Comparison of ENCODE assay signal across 1 cellular context in genomic region chr11:27420722-27421572, GRCh38.
TF ChIP-seq lines count a peak whose summit lies in the region.

No MANE protein-coding gene starts in this region.

TF ChIP-seq in K562, 482 proteins besides CTCF, POLR2A, EP300 and RAD21 (continued from another document and continues in another):
- TF ChIP-seq, protein P1, sequence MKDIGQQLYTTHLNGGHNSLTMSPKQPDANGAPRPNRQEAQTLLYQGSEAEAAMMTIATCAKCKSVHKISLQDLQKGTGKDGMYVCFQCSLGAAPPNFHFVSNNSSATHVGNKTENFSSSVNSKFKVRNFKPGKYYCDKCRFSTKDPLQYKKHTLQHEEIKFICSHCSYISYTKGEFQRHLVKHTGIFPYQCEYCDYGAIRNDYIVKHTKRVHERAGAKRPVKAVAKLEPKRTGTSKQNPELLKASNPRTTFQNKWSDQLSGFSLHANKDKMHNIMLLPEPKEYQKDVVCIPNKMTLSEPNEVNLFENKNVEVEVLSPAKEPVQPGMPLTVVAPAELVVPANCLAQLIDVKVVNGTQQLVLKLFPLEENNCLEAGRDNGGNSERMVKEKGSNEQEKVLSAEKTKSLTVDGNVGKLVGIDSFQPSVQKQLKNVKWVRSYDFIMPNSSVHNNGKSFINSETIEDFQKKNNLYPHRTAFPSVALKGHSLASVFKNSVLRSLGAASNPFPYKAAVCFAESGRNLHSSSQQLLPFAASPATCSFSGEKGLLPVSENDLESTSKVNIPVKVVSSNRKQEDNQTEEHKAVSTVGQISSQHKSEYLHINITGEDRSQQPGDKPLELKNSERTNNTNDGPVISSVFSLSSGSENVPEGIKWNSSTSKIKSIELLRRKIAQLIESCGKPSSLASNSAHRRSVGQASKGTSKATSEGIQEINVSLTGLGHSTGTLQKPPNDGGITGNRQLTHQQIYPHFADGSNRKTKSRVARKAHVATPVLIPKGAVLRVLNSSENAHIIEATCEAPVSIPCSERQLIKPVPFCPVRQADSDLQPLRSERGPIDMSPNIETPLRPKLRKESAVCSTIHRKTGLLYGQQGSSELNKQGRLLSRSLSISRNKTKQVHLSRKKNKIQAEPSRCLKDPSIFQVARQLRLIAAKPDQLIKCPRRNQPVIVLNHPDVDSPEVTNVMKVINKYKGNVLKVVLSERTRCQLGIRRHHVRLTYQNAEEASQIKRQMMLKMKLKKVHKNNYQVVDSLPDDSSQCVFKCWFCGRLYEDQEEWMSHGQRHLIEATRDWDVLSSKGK (CRISPR knock-in tag; IDR thresholded peaks at IDR 0.05): no peak
- TF ChIP-seq HDAC2 (IDR thresholded peaks at IDR 0.05) (peak; percentile 97), HDAC3 (IDR thresholded peaks at IDR 0.05; ENCODE audit: borderline replicate concordance, partially characterized antibody) (peak; percentile 92), SMARCE1 (IDR thresholded peaks at IDR 0.05) (peak; percentile 98), NR2C2 (CRISPR knock-in tag; IDR thresholded peaks at IDR 0.05) (no peak), NR2C2 (tag; IDR thresholded peaks at IDR 0.05) (peak; percentile 42; the same call in 1 of the 2 replicates), SAFB (IDR thresholded peaks at IDR 0.05; ENCODE audit: borderline replicate concordance, low read depth, low read length) (no peak), ZNF133 (CRISPR knock-in tag; IDR thresholded peaks at IDR 0.05) (no peak), ZNF324 (CRISPR knock-in tag; IDR thresholded peaks at IDR 0.05) (no peak), MAFG (tag; conservative IDR thresholded peaks at IDR 0.05) (no peak), JUND (IDR thresholded peaks at IDR 0.05; ENCODE audit: borderline replicate concordance, low read depth, low read length) (peak; percentile 70), JUND (tag; IDR thresholded peaks at IDR 0.05; ENCODE audit: borderline replicate concordance, low read depth, low read length) (peak; percentile 51; the same call in 2 of the 3 replicates), ZSCAN32 (CRISPR knock-in tag; IDR thresholded peaks at IDR 0.05) (no peak), SAP30 (IDR thresholded peaks at IDR 0.05; ENCODE audit: borderline replicate concordance, insufficient read depth, low read depth, low read length, poor library complexity, severe bottlenecking) (no peak), BRD4 (IDR thresholded peaks at IDR 0.05) (no peak), ZNF76 (CRISPR knock-in tag; IDR thresholded peaks at IDR 0.05; ENCODE audit: borderline replicate concordance) (no peak), NCOA4 (IDR thresholded peaks at IDR 0.05; ENCODE audit: partially characterized antibody) (peak; percentile 76), TCF7L2 (IDR thresholded peaks at IDR 0.05; ENCODE audit: low read depth, low read length) (no peak), ZNF274 (IDR thresholded peaks at IDR 0.05; ENCODE audit: borderline replicate concordance, low read depth, low read length) (peak; percentile 58; the same call in 1 of the 2 replicates), CGGBP1 (CRISPR knock-in tag; IDR thresholded peaks at IDR 0.05) (no peak), BCL6 (CRISPR knock-in tag; IDR thresholded peaks at IDR 0.05) (no peak), MAZ (CRISPR knock-in tag; conservative IDR thresholded peaks at IDR 0.05 in 1 of 2, IDR thresholded peaks at IDR 0.05 in 1 of 2) (peak; percentile 43 to 58; a peak in 3 of 4 replicates), NR2C1 (IDR thresholded peaks at IDR 0.05) (no peak), NR2C1 (tag; IDR thresholded peaks at IDR 0.05) (no peak), HDAC1 (IDR thresholded peaks at IDR 0.05) (peak; percentile 66 to 95; a peak in 3 of 4 replicates), FOXA3 (CRISPR knock-in tag; conservative IDR thresholded peaks at IDR 0.05 in 1 of 2, IDR thresholded peaks at IDR 0.05 in 1 of 2) (peak in 1 of 2 experiments; percentile 75; a peak in 2 of 4 replicates), ZNF584 (CRISPR knock-in tag; IDR thresholded peaks at IDR 0.05; ENCODE audit: low read depth) (peak; percentile 88), PCBP2 (IDR thresholded peaks at IDR 0.05; ENCODE audit: low read depth, low read length, poor library complexity, severe bottlenecking) (no peak), RBM17 (IDR thresholded peaks at IDR 0.05; ENCODE audit: borderline replicate concordance, low read depth, low read length) (no peak), HNRNPL (IDR thresholded peaks at IDR 0.05; ENCODE audit: low read depth, low read length) (no peak), ZBTB7A (IDR thresholded peaks at IDR 0.05; ENCODE audit: borderline replicate concordance, control insufficient read depth, low read depth, low read length) (no peak), CREB5 (CRISPR knock-in tag; IDR thresholded peaks at IDR 0.05) (no peak), ZNF12 (CRISPR knock-in tag; IDR thresholded peaks at IDR 0.05) (no peak), IFI16 (CRISPR knock-in tag; IDR thresholded peaks at IDR 0.05) (no peak), MXI1 (IDR thresholded peaks at IDR 0.05; ENCODE audit: low read depth, low read length) (0 out of 2 replicates have a peak, but pooled peaks have one; percentile 42), ZNF668 (CRISPR knock-in tag; IDR thresholded peaks at IDR 0.05) (no peak), NFE2 (IDR thresholded peaks at IDR 0.05; ENCODE audit: low read depth) (0 out of 2 replicates have a peak, but pooled peaks have one; percentile 23), MBD1 (CRISPR knock-in tag; IDR thresholded peaks at IDR 0.05) (no peak), MBD2 (IDR thresholded peaks at IDR 0.05; ENCODE audit: borderline replicate concordance, low read depth) (peak; percentile 56; the same call in 1 of the 2 replicates), POLR2AphosphoS2 (IDR thresholded peaks at IDR 0.05; ENCODE audit: low read length) (no peak), MYBL2 (IDR thresholded peaks at IDR 0.05; ENCODE audit: low read depth) (no peak), MYBL2 (CRISPR knock-in tag; IDR thresholded peaks at IDR 0.05; ENCODE audit: borderline replicate concordance) (no peak)
- TF ChIP-seq, protein P2, sequence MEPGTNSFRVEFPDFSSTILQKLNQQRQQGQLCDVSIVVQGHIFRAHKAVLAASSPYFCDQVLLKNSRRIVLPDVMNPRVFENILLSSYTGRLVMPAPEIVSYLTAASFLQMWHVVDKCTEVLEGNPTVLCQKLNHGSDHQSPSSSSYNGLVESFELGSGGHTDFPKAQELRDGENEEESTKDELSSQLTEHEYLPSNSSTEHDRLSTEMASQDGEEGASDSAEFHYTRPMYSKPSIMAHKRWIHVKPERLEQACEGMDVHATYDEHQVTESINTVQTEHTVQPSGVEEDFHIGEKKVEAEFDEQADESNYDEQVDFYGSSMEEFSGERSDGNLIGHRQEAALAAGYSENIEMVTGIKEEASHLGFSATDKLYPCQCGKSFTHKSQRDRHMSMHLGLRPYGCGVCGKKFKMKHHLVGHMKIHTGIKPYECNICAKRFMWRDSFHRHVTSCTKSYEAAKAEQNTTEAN (CRISPR knock-in tag; IDR thresholded peaks at IDR 0.05): no peak
- TF ChIP-seq, protein P3, sequence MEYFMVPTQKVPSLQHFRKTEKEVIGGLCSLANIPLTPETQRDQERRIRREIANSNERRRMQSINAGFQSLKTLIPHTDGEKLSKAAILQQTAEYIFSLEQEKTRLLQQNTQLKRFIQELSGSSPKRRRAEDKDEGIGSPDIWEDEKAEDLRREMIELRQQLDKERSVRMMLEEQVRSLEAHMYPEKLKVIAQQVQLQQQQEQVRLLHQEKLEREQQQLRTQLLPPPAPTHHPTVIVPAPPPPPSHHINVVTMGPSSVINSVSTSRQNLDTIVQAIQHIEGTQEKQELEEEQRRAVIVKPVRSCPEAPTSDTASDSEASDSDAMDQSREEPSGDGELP (CRISPR knock-in tag; IDR thresholded peaks at IDR 0.05; ENCODE audit: borderline replicate concordance): no peak
- TF ChIP-seq, protein P4, sequence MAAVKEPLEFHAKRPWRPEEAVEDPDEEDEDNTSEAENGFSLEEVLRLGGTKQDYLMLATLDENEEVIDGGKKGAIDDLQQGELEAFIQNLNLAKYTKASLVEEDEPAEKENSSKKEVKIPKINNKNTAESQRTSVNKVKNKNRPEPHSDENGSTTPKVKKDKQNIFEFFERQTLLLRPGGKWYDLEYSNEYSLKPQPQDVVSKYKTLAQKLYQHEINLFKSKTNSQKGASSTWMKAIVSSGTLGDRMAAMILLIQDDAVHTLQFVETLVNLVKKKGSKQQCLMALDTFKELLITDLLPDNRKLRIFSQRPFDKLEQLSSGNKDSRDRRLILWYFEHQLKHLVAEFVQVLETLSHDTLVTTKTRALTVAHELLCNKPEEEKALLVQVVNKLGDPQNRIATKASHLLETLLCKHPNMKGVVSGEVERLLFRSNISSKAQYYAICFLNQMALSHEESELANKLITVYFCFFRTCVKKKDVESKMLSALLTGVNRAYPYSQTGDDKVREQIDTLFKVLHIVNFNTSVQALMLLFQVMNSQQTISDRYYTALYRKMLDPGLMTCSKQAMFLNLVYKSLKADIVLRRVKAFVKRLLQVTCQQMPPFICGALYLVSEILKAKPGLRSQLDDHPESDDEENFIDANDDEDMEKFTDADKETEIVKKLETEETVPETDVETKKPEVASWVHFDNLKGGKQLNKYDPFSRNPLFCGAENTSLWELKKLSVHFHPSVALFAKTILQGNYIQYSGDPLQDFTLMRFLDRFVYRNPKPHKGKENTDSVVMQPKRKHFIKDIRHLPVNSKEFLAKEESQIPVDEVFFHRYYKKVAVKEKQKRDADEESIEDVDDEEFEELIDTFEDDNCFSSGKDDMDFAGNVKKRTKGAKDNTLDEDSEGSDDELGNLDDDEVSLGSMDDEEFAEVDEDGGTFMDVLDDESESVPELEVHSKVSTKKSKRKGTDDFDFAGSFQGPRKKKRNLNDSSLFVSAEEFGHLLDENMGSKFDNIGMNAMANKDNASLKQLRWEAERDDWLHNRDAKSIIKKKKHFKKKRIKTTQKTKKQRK (IDR thresholded peaks at IDR 0.05; ENCODE audit: borderline replicate concordance, low read depth, low read length): no peak
- TF ChIP-seq, protein P5, sequence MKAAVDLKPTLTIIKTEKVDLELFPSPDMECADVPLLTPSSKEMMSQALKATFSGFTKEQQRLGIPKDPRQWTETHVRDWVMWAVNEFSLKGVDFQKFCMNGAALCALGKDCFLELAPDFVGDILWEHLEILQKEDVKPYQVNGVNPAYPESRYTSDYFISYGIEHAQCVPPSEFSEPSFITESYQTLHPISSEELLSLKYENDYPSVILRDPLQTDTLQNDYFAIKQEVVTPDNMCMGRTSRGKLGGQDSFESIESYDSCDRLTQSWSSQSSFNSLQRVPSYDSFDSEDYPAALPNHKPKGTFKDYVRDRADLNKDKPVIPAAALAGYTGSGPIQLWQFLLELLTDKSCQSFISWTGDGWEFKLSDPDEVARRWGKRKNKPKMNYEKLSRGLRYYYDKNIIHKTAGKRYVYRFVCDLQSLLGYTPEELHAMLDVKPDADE (conservative IDR thresholded peaks at IDR 0.05; ENCODE audit: control insufficient read depth, low read depth, low read length): no peak
- TF ChIP-seq, protein P6, sequence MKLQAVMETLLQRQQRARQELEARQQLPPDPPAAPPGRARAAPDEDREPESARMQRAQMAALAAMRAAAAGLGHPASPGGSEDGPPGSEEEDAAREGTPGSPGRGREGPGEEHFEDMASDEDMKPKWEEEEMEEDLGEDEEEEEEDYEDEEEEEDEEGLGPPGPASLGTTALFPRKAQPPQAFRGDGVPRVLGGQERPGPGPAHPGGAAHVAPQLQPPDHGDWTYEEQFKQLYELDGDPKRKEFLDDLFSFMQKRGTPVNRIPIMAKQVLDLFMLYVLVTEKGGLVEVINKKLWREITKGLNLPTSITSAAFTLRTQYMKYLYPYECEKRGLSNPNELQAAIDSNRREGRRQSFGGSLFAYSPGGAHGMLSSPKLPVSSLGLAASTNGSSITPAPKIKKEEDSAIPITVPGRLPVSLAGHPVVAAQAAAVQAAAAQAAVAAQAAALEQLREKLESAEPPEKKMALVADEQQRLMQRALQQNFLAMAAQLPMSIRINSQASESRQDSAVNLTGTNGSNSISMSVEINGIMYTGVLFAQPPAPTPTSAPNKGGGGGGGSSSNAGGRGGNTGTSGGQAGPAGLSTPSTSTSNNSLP (IDR thresholded peaks at IDR 0.05; ENCODE audit: borderline replicate concordance, low read depth, low read length): peak; percentile 94
- TF ChIP-seq, protein P7, sequence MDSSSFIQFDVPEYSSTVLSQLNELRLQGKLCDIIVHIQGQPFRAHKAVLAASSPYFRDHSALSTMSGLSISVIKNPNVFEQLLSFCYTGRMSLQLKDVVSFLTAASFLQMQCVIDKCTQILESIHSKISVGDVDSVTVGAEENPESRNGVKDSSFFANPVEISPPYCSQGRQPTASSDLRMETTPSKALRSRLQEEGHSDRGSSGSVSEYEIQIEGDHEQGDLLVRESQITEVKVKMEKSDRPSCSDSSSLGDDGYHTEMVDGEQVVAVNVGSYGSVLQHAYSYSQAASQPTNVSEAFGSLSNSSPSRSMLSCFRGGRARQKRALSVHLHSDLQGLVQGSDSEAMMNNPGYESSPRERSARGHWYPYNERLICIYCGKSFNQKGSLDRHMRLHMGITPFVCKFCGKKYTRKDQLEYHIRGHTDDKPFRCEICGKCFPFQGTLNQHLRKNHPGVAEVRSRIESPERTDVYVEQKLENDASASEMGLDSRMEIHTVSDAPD (CRISPR knock-in tag; IDR thresholded peaks at IDR 0.05): no peak
